28 cellular contexts compared by ENCODE assay signal in genomic region chr7:155261031-155261985, GRCh38. TPM values are rescaled to one million over a fixed set of nuclear protein-coding genes. Genes with fewer than 3 reads are reported as not detected.
A peak's percentile ranks its signal among the peaks of the same experiment; 100 is the strongest.
DNase-seq lines count a peak whose midpoint lies in the region; ATAC-seq, FAIRE-seq and TF ChIP-seq lines count a peak whose summit lies in the region.
"Had no signal": no experiment of that assay in that cellular context is flagged by ENCODE, and none has a peak within 500 bp of the region (broad histone marks: within the 10 kb centered on the region; RNA-seq: fewer than 3 reads in every experiment).

No MANE protein-coding gene starts in this region.

- FAIRE-seq in D721Med (lab: Jason Lieb, UNC), result no peak

- no peak for DNase-seq in WTC11 (ENCODE audit: low spot score)
- DNase-seq in glutamatergic neuron, result no peak
- DNase-seq in neuronal stem cell (ENCODE audit: low spot score), result no peak
- DNase-seq in type B pancreatic cell (ENCODE audit: extremely low spot score, unreplicated experiment), result no peak
- no peak for DNase-seq in D721Med (ENCODE audit: insufficient read length, low spot score)
- DNase-seq in activated CD4-positive, CD25-positive, alpha-beta regulatory T cell (lab: John Stamatoyannopoulos, UW), result no peak
- DNase-seq in SIG-M5 (lab: John Stamatoyannopoulos, UW), result no peak
- DNase-seq: ACHN; BE2C; CD8-positive, alpha-beta memory T cell; DMS153; GM23248; MG63; NCI-H1048; NCI-H1417; NCI-H1694; NCI-H2029 treated with DMSO at 0.1 percent for 48 hours; NCI-H2227 treated with DMSO at 0.1 percent for 48 hours; NCI-H526 treated with DMSO at 0.1 percent for 48 hours; SHP77; SK-N-SH; SW 1271 had no signal

- H3K4me2 ChIP-seq in neuronal stem cell (ENCODE audit: insufficient read depth, low read length, poor library complexity, severe bottlenecking), result no peak overlapping the region
- H3K4me2 ChIP-seq: SK-N-SH had no signal

- no peaks in the 10 kb centered on the region for H3K4me1 ChIP-seq in neuronal stem cell (ENCODE audit: control insufficient read depth in 2 of 2, insufficient read depth in 1 of 2, low read depth in 1 of 2, low read length in 2 of 2)
- H3K4me1 ChIP-seq: HAP-1 had no signal

- H3K27me3 Mint-ChIP-seq in WTC11 (ENCODE audit: low read depth) (no peaks in the 10 kb centered on the region), glutamatergic neuron (ENCODE audit: unreplicated experiment) (peaks cover 5% of the 10 kb centered on the region), type B pancreatic cell (no peaks in the 10 kb centered on the region)

- H3K18ac ChIP-seq in neuronal stem cell (ENCODE audit: low read length), result peak overlapping the region; percentile 66

- H3K79me1 ChIP-seq in neuronal stem cell (ENCODE audit: low read depth, low read length), result no peaks in the 10 kb centered on the region

- H2AK5ac ChIP-seq in neuronal stem cell (ENCODE audit: low read depth, low read length), result peak overlapping the region; percentile 78

- H3K27me3 ChIP-seq in neuronal stem cell (ENCODE audit: control insufficient read depth in 3 of 3, insufficient read depth in 3 of 3, low read depth in 1 of 3, low read length in 3 of 3), result peaks cover 0 to 28% (median 0%) of the 10 kb centered on the region in 3 experiments
- H3K27me3 ChIP-seq: BE2C, MG63 had no signal

- WGBS in neuronal stem cell (ENCODE audit: extremely low coverage in 2 of 2, insufficient read length in 2 of 2, insufficient replicate concordance in 1 of 2), 2 donors, result no CpG with 5 or more reads among the region's 21 CpGs

- peak overlapping the region; percentile 39 for H3K14ac ChIP-seq in neuronal stem cell (ENCODE audit: low read length)

- H2BK120ac ChIP-seq in neuronal stem cell (ENCODE audit: low read depth, low read length), result no peak overlapping the region

- H3K9me3 ChIP-seq in neuronal stem cell (replicated peaks in 1 of 2; ENCODE audit: control insufficient read depth in 2 of 2, insufficient read depth in 1 of 2, low read depth in 1 of 2, low read length in 2 of 2), result no peaks in the 10 kb centered on the region
- H3K9me3 ChIP-seq: BE2C, HAP-1, MG63, SK-N-SH had no signal

- no peak overlapping the region for H3K4ac ChIP-seq in neuronal stem cell (ENCODE audit: low read length)

- CTCF ChIA-PET in WTC11 (lab: Charles Lee), result interaction anchor here (1.1 to 1.8 kb wide), 2 partner anchors 14 to 35 kb away, joined by 3 to 4 read pairs; no protein-coding TSS in a partner anchor

- H3K9me3 Mint-ChIP-seq in WTC11 (no peaks in the 10 kb centered on the region), glutamatergic neuron (ENCODE audit: unreplicated experiment) (peaks cover 2% of the 10 kb centered on the region), type B pancreatic cell (no peaks in the 10 kb centered on the region)
- H3K9me3 Mint-ChIP-seq: CD14-positive monocyte; CD8-positive, alpha-beta memory T cell had no signal

- no peak overlapping the region for H2BK5ac ChIP-seq in neuronal stem cell (ENCODE audit: low read length)

- peak; percentile 40 for ATAC-seq in WTC11
- no peak for ATAC-seq in HG02840 (IDR thresholded peaks at IDR 0.05; ENCODE audit: low FRiP score, unreplicated experiment)
- ATAC-seq: Panc1 had no signal

- H3K27ac Mint-ChIP-seq in WTC11 (no peak overlapping the region), glutamatergic neuron (ENCODE audit: unreplicated experiment) (no peak overlapping the region), type B pancreatic cell (no peak overlapping the region)
- H3K27ac Mint-ChIP-seq: CD8-positive, alpha-beta memory T cell had no signal

- H2AFZ ChIP-seq in neuronal stem cell (ENCODE audit: low read length), result no peak overlapping the region
- H2AFZ ChIP-seq: GM23248 had no signal

- TF ChIP-seq CTCF in WTC11 (IDR thresholded peaks at IDR 0.05) (no peak), glutamatergic neuron (IDR thresholded peaks at IDR 0.05; ENCODE audit: partially characterized antibody, unreplicated experiment) (peak; percentile 18), type B pancreatic cell (conservative IDR thresholded peaks at IDR 0.05) (peak; percentile 23), D721Med (IDR thresholded peaks at IDR 0.05; ENCODE audit: insufficient read depth, missing control alignments) (no peak)

- H3K9ac ChIP-seq in neuronal stem cell (ENCODE audit: low read depth, low read length, poor library complexity), result no peak overlapping the region
- H3K9ac ChIP-seq: GM23248, SK-N-SH had no signal

- no peak overlapping the region for H3K23ac ChIP-seq in neuronal stem cell (ENCODE audit: low read depth, low read length, poor library complexity)

- H3K4me1 Mint-ChIP-seq in WTC11, result peaks cover 5% of the 10 kb centered on the region
- H3K4me1 Mint-ChIP-seq in glutamatergic neuron (ENCODE audit: low read depth, unreplicated experiment), result peaks cover 4% of the 10 kb centered on the region
- peaks cover 26% of the 10 kb centered on the region for H3K4me1 Mint-ChIP-seq in type B pancreatic cell (ENCODE audit: unreplicated experiment)
- H3K4me1 Mint-ChIP-seq: CD14-positive monocyte; CD8-positive, alpha-beta memory T cell had no signal

- no peak overlapping the region for H4K91ac ChIP-seq in neuronal stem cell (ENCODE audit: low read depth, low read length, poor library complexity)

- H4K8ac ChIP-seq in neuronal stem cell (ENCODE audit: low read depth, low read length), result no peak overlapping the region

- H3K36me3 Mint-ChIP-seq in WTC11 (no peaks in the 10 kb centered on the region), glutamatergic neuron (ENCODE audit: unreplicated experiment) (no peaks in the 10 kb centered on the region), type B pancreatic cell (no peaks in the 10 kb centered on the region)
- H3K36me3 Mint-ChIP-seq: CD14-positive monocyte; CD8-positive, alpha-beta memory T cell had no signal

- H3K27ac ChIP-seq in neuronal stem cell (replicated peaks; ENCODE audit: low read length), result no peak overlapping the region
- H3K27ac ChIP-seq: GM23248, HL-60, RWPE1 had no signal

- POLR2A ChIA-PET in WTC11 (lab: Charles Lee), result no interaction called here

- H3K4me3 Mint-ChIP-seq in WTC11 (no peak overlapping the region), glutamatergic neuron (ENCODE audit: unreplicated experiment) (no peak overlapping the region), type B pancreatic cell (no peak overlapping the region)
- H3K4me3 Mint-ChIP-seq: CD14-positive monocyte; CD8-positive, alpha-beta memory T cell had no signal

- peaks cover 0 to 1% of the 10 kb centered on the region in 2 donors for H3K36me3 ChIP-seq in neuronal stem cell (replicated peaks in 1 of 2; ENCODE audit: control insufficient read depth in 2 of 2, insufficient read depth in 2 of 2, low read length in 2 of 2)
- H3K36me3 ChIP-seq: BE2C, HAP-1, MG63 had no signal

- H2BK15ac ChIP-seq in neuronal stem cell (ENCODE audit: low read length), result peak overlapping the region; percentile 38

- no peak overlapping the region for H3K4me3 ChIP-seq in neuronal stem cell (ENCODE audit: low read length in 2 of 2)
- H3K4me3 ChIP-seq: GM23248, HAP-1, MG63 had no signal

- no peak overlapping the region for H2BK12ac ChIP-seq in neuronal stem cell (ENCODE audit: low read length)

TF ChIP-seq in WTC11, 78 proteins besides CTCF, POLR2A, EP300 and RAD21 (continues in another document):
- no peak for TF ChIP-seq RELA (CRISPR knock-in tag; IDR thresholded peaks at IDR 0.05; ENCODE audit: borderline replicate concordance)
- TF ChIP-seq ZNF138 (CRISPR knock-in tag; conservative IDR thresholded peaks at IDR 0.05), result no peak
- TF ChIP-seq JAZF1 (CRISPR knock-in tag; IDR thresholded peaks at IDR 0.05), result no peak
- no peak for TF ChIP-seq ZNF121 (CRISPR knock-in tag; IDR thresholded peaks at IDR 0.05)
- no peak for TF ChIP-seq ATF6 (CRISPR knock-in tag; IDR thresholded peaks at IDR 0.05)
- no peak for TF ChIP-seq ZNF281 (CRISPR knock-in tag; IDR thresholded peaks at IDR 0.05)

RNA-seq across cellular contexts. Expression of gene INSIG1, which starts 36.4 kb away (rescaled TPM):
- total RNA-seq in WTC11 (2021), result 32.3 to 41.2 TPM (median 40.1 TPM) in 3 replicates
- 95.2 TPM for total RNA-seq in glutamatergic neuron (ENCODE audit: unreplicated experiment)
- polyA plus RNA-seq in neuronal stem cell (2013, experiment 1 of 2), result 183 TPM
- 199 TPM for polyA plus RNA-seq in neuronal stem cell (2013, experiment 2 of 2)
- 38.2 and 55.2 TPM in 2 replicates for total RNA-seq in type B pancreatic cell (ENCODE audit: low replicate concordance)

Comparison
In these comparisons a context has a peak if more than half of its experiments do, and no peak if none do; other contexts are left out.
1. CTCF ChIP-seq: peak in glutamatergic neuron (single experiment) and type B pancreatic cell (single experiment); none in WTC11 (single experiment) and D721Med (single experiment).